Comparison of ENCODE assay signal across 20 cellular contexts in genomic region chr7:29353810-29354209, GRCh38.
"Had no signal": no experiment of that assay in that cellular context is flagged by ENCODE, and none has a peak within 500 bp of the region (broad histone marks: within the 10 kb centered on the region; RNA-seq: fewer than 3 reads in every experiment).

No MANE protein-coding gene starts in this region.

- H3K4me3 ChIP-seq: K562, SJSA1 had no signal

- H3K27ac ChIP-seq: HL-60, SJSA1 had no signal

- H3K4me3 Mint-ChIP-seq: IgD-negative memory B cell had no signal

- H3K9ac ChIP-seq: SK-N-SH had no signal

- H3K36me3 Mint-ChIP-seq: IgD-negative memory B cell had no signal

- DNase-seq: MV-4-11, NCI-H1048, NCI-H1105, NCI-H1694, NCI-H187 treated with DMSO at 0.1 percent for 48 hours, NCI-H2029 treated with DMSO at 0.1 percent for 48 hours, NCI-H345, NCI-H446 treated with DMSO at 0.1 percent for 48 hours, NCI-H510A treated with DMSO at 0.1 percent for 48 hours, NCI-H526, NCI-H774, Right ventricle myocardium superior, RPMI8226, SIG-M5, SK-N-SH, SW 1271 had no signal

- H3K9me3 ChIP-seq: SJSA1, SK-N-SH had no signal

- H3K4me1 ChIP-seq: SJSA1 had no signal

- ATAC-seq: K562 had no signal

- H3K4me1 Mint-ChIP-seq: IgD-negative memory B cell had no signal

- H3K9me3 Mint-ChIP-seq: IgD-negative memory B cell had no signal

- H3K27ac Mint-ChIP-seq: IgD-negative memory B cell had no signal

- H3K36me3 ChIP-seq: SJSA1 had no signal
